ENCODE assay signal across 27 cellular contexts in the genomic region with DNA sequence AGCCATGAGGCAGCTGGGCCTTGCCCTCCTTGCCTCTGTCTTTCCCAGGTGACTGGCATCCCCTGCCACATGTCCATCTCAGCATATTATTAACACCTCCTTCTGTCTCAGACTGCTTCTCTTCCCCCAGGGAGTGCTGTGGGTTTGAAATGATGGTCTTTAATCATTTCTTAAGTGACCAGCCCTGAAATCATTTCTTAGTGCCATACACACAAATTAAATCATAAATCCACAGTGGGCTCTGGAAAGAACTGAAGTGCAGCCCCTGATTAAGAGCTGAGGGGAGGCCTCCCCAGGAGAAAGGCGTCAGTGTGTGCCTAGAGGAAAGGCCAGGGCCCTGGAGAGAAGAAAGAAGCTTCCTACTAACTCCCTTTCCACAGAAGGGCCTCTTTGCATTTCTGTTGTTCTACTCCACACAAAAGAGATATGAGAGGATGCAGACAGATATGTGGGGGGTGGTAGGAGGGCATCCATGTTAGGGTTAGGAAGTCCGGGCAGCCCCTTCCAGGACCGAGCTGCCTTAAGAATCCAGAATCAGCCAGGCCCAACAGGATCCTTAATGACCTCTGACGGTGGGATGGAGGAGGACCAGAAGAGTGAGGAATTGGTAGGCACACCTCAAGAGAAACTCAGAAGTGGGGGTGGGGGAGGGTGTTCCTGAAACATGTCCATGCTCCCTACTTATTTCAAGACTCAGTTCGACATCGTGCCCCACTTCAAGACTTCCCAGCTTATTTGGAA.
"Had no signal": no experiment of that assay in that cellular context is flagged by ENCODE, and none has a peak within 500 bp of the region (broad histone marks: within the 10 kb centered on the region; RNA-seq: fewer than 3 reads in every experiment).

No MANE protein-coding gene starts in this region.

- H3K27ac Mint-ChIP-seq: activated CD8-positive, alpha-beta T cell treated with anti-CD3 and anti-CD28 coated beads for 36 hours; activated naive CD8-positive, alpha-beta T cell; activated T-helper 17 cell treated with anti-CD3 and anti-CD28 coated beads, Interleukin-2, amount 50 U/mL, for 72 hours; effector memory CD8-positive, alpha-beta T cell; WTC11 had no signal

- H3K4me1 Mint-ChIP-seq: activated T-helper 17 cell treated with anti-CD3 and anti-CD28 coated beads, Interleukin-2, amount 50 U/mL, for 72 hours had no signal

- H3K36me3 ChIP-seq: esophagus squamous epithelium, gastroesophageal sphincter, heart right ventricle had no signal

- H3K9me3 Mint-ChIP-seq: activated CD8-positive, alpha-beta T cell treated with anti-CD3 and anti-CD28 coated beads for 36 hours; activated T-cell treated with anti-CD3 and anti-CD28 coated beads, Interleukin-2, amount 50 U/mL, for 4 hours; activated T-helper 17 cell treated with anti-CD3 and anti-CD28 coated beads, Interleukin-2, amount 50 U/mL, for 72 hours; WTC11 had no signal

- H3K27ac ChIP-seq: esophagus squamous epithelium, gastroesophageal sphincter, heart right ventricle, VCaP had no signal

- H3K27me3 Mint-ChIP-seq: activated naive CD8-positive, alpha-beta T cell; activated T-helper 17 cell treated with anti-CD3 and anti-CD28 coated beads, Interleukin-2, amount 50 U/mL, for 72 hours; effector memory CD8-positive, alpha-beta T cell had no signal

- H3K27me3 ChIP-seq: esophagus squamous epithelium, gastroesophageal sphincter had no signal

- H3K4me3 ChIP-seq: esophagus squamous epithelium, gastroesophageal sphincter, heart right ventricle had no signal

- H3K4me1 ChIP-seq: esophagus squamous epithelium, gastroesophageal sphincter had no signal

- H3K36me3 Mint-ChIP-seq: activated naive CD8-positive, alpha-beta T cell; WTC11 had no signal

- DNase-seq: activated CD4-positive, alpha-beta T cell treated with anti-CD3 and anti-CD28 coated beads for 1 hour; activated CD4-positive, alpha-beta T cell treated with anti-CD3 and anti-CD28 coated beads for 4 hours; activated CD4-positive, alpha-beta T cell treated with anti-CD3 and anti-CD28 coated beads, Interleukin-2, amount 50 U/mL, for 1 hour; activated CD4-positive, alpha-beta T cell treated with anti-CD3 and anti-CD28 coated beads, Interleukin-2, amount 50 U/mL, for 48 hours; activated CD8-positive, alpha-beta memory T cell treated with anti-CD3 and anti-CD28 coated beads for 24 hours; activated CD8-positive, alpha-beta T cell treated with anti-CD3 and anti-CD28 coated beads for 36 hours; activated effector memory CD4-positive, alpha-beta T cell treated with Interleukin-2 at 50 U/mL for 16 hours; activated gamma-delta T cell treated with Interleukin-2 at 50 U/mL for 16 hours; activated naive CD4-positive, alpha-beta T cell treated with anti-CD3 and anti-CD28 coated beads, Interleukin-2, amount 50 U/mL, for 16 hours; activated naive CD4-positive, alpha-beta T cell treated with Interleukin-2 at 50 U/mL for 16 hours; activated T-cell treated with anti-CD3 and anti-CD28 coated beads, Interleukin-2, amount 50 U/mL, for 4 hours; amniotic stem cell; anterior cingulate cortex; cortex of kidney; dermis blood vessel endothelial cell; effector CD4-positive, alpha-beta T cell; effector memory CD8-positive, alpha-beta T cell; erythroblast; esophagus squamous epithelium; foreskin melanocyte; heart right ventricle; T-helper 2 cell had no signal

- H3K9me3 ChIP-seq: esophagus squamous epithelium, gastroesophageal sphincter, heart right ventricle had no signal

- H3K4me3 Mint-ChIP-seq: activated CD8-positive, alpha-beta T cell treated with anti-CD3 and anti-CD28 coated beads for 36 hours; activated naive CD8-positive, alpha-beta T cell; activated T-cell treated with anti-CD3 and anti-CD28 coated beads, Interleukin-2, amount 50 U/mL, for 4 hours; activated T-helper 17 cell treated with anti-CD3 and anti-CD28 coated beads, Interleukin-2, amount 50 U/mL, for 72 hours; effector memory CD8-positive, alpha-beta T cell; WTC11 had no signal
